1 cellular context compared by ENCODE assay signal in genomic region chr12:29640589-29641345, GRCh38.
TF ChIP-seq lines count a peak whose summit lies in the region.

No MANE protein-coding gene starts in this region.

TF ChIP-seq in HepG2, 621 proteins besides CTCF, POLR2A, EP300 and RAD21 (continued from another document and continues in another):
- no peak for TF ChIP-seq NR2F1 (CRISPR knock-in tag; IDR thresholded peaks at IDR 0.05)
- TF ChIP-seq ZFP90 (CRISPR knock-in tag; IDR thresholded peaks at IDR 0.05; ENCODE audit: borderline replicate concordance): no peak
- peak; percentile 81 for TF ChIP-seq NFE2L2 (IDR thresholded peaks at IDR 0.05; ENCODE audit: low read length)
- TF ChIP-seq ZNF597 (CRISPR knock-in tag; IDR thresholded peaks at IDR 0.05): no peak
- no peak for TF ChIP-seq ZNF326 (CRISPR knock-in tag; IDR thresholded peaks at IDR 0.05; ENCODE audit: borderline replicate concordance)
- TF ChIP-seq ELF1 (CRISPR knock-in tag; IDR thresholded peaks at IDR 0.05): no peak
- TF ChIP-seq POLR2G (IDR thresholded peaks at IDR 0.05; ENCODE audit: low read depth, low read length): peak; percentile 56
- TF ChIP-seq ZNF772 (CRISPR knock-in tag; IDR thresholded peaks at IDR 0.05): no peak
- 0 out of 2 replicates have a peak, but pooled peaks have one; percentile 23 for TF ChIP-seq DRAP1 (CRISPR knock-in tag; IDR thresholded peaks at IDR 0.05)
- 0 out of 2 replicates have a peak, but pooled peaks have one; percentile 61 for TF ChIP-seq DMAP1 (CRISPR knock-in tag; IDR thresholded peaks at IDR 0.05)
- TF ChIP-seq ZNF775 (CRISPR knock-in tag; IDR thresholded peaks at IDR 0.05; ENCODE audit: borderline replicate concordance): peak; percentile 99
- TF ChIP-seq UBTF (CRISPR knock-in tag; IDR thresholded peaks at IDR 0.05): peak; percentile 32; the same call in 1 of the 2 replicates
- TF ChIP-seq ZFY (CRISPR knock-in tag; IDR thresholded peaks at IDR 0.05): peak; percentile 60
- TF ChIP-seq HMGXB3 (CRISPR knock-in tag; IDR thresholded peaks at IDR 0.05; ENCODE audit: borderline replicate concordance): 0 out of 2 replicates have a peak, but pooled peaks have one; percentile 19
- no peak for TF ChIP-seq ZNF879 (CRISPR knock-in tag; IDR thresholded peaks at IDR 0.05)
- no peak for TF ChIP-seq RELA (CRISPR knock-in tag; IDR thresholded peaks at IDR 0.05)
- 0 out of 2 replicates have a peak, but pooled peaks have one; percentile 29 for TF ChIP-seq MAZ (IDR thresholded peaks at IDR 0.05; ENCODE audit: borderline replicate concordance, low read depth, low read length)
- TF ChIP-seq MAZ (CRISPR knock-in tag; IDR thresholded peaks at IDR 0.05; ENCODE audit: low read depth): no peak
- no peak for TF ChIP-seq PLRG1 (conservative IDR thresholded peaks at IDR 0.05)
- TF ChIP-seq LRRFIP1 (CRISPR knock-in tag; conservative IDR thresholded peaks at IDR 0.05): no peak
- peak; percentile 47 for TF ChIP-seq ZNF687 (CRISPR knock-in tag; IDR thresholded peaks at IDR 0.05)
- no peak for TF ChIP-seq THAP8 (CRISPR knock-in tag; IDR thresholded peaks at IDR 0.05; ENCODE audit: borderline replicate concordance)
- TF ChIP-seq ZFX (CRISPR knock-in tag; IDR thresholded peaks at IDR 0.05; ENCODE audit: low read depth): peak; percentile 82
- 0 out of 2 replicates have a peak, but pooled peaks have one; percentile 18 for TF ChIP-seq MAFG (CRISPR knock-in tag; IDR thresholded peaks at IDR 0.05)
- 0 out of 2 replicates have a peak, but pooled peaks have one; percentile 35 for TF ChIP-seq ZNF782 (CRISPR knock-in tag; IDR thresholded peaks at IDR 0.05; ENCODE audit: borderline replicate concordance)
- no peak for TF ChIP-seq EZH2 (conservative IDR thresholded peaks at IDR 0.05; ENCODE audit: low read depth, low read length)
- no peak for TF ChIP-seq HMG20A (CRISPR knock-in tag; IDR thresholded peaks at IDR 0.05; ENCODE audit: borderline replicate concordance)
- peak; percentile 70; the same call in 1 of the 2 replicates for TF ChIP-seq ZNF644 (CRISPR knock-in tag; IDR thresholded peaks at IDR 0.05; ENCODE audit: low read depth)
- TF ChIP-seq NPAS2 (CRISPR knock-in tag; IDR thresholded peaks at IDR 0.05; ENCODE audit: borderline replicate concordance): no peak
- peak; percentile 29; the same call in 1 of the 2 replicates for TF ChIP-seq MYPOP (CRISPR knock-in tag; IDR thresholded peaks at IDR 0.05)
- no peak for TF ChIP-seq CCAR2 (optimal IDR thresholded peaks at IDR 0.05; ENCODE audit: low read depth, low read length)
- TF ChIP-seq ZNF768 (CRISPR knock-in tag; IDR thresholded peaks at IDR 0.05): no peak
- TF ChIP-seq GATAD1 (CRISPR knock-in tag; IDR thresholded peaks at IDR 0.05): peak; percentile 31; the same call in 1 of the 2 replicates
- TF ChIP-seq TEAD2 (CRISPR knock-in tag; IDR thresholded peaks at IDR 0.05): no peak
- 0 out of 2 replicates have a peak, but pooled peaks have one; percentile 7 for TF ChIP-seq GATAD2A (CRISPR knock-in tag; IDR thresholded peaks at IDR 0.05)
- peak; percentile 96 for TF ChIP-seq GZF1 (CRISPR knock-in tag; IDR thresholded peaks at IDR 0.05)
- peak; percentile 14; the same call in 1 of the 2 replicates for TF ChIP-seq HDAC1 (CRISPR knock-in tag; IDR thresholded peaks at IDR 0.05)
- peak; percentile 85 for TF ChIP-seq ZMYM4 (CRISPR knock-in tag; IDR thresholded peaks at IDR 0.05)
- no peak for TF ChIP-seq SIN3A (IDR thresholded peaks at IDR 0.05; ENCODE audit: borderline replicate concordance, low read depth, low read length)
- TF ChIP-seq MIER2 (CRISPR knock-in tag; IDR thresholded peaks at IDR 0.05): no peak
- no peak for TF ChIP-seq ZNF552 (CRISPR knock-in tag; IDR thresholded peaks at IDR 0.05; ENCODE audit: borderline replicate concordance)
- TF ChIP-seq ZSCAN12 (CRISPR knock-in tag; IDR thresholded peaks at IDR 0.05): no peak
- TF ChIP-seq ZNF549 (CRISPR knock-in tag; IDR thresholded peaks at IDR 0.05): no peak
- TF ChIP-seq KAT7 (CRISPR knock-in tag; IDR thresholded peaks at IDR 0.05; ENCODE audit: borderline replicate concordance): no peak
- 0 out of 2 replicates have a peak, but pooled peaks have one; percentile 35 for TF ChIP-seq EHMT2 (IDR thresholded peaks at IDR 0.05; ENCODE audit: borderline replicate concordance, low read depth, low read length)
- TF ChIP-seq ZNF350 (CRISPR knock-in tag; IDR thresholded peaks at IDR 0.05; ENCODE audit: borderline replicate concordance, low read depth): peak; percentile 64; the same call in 1 of the 2 replicates
- peak; percentile 29; the same call in 1 of the 2 replicates for TF ChIP-seq ZNF280B (CRISPR knock-in tag; IDR thresholded peaks at IDR 0.05; ENCODE audit: borderline replicate concordance)
- TF ChIP-seq SOX6 (IDR thresholded peaks at IDR 0.05): no peak
- TF ChIP-seq SOX6 (CRISPR knock-in tag; IDR thresholded peaks at IDR 0.05): peak; percentile 1; the same call in 1 of the 2 replicates
- TF ChIP-seq TOPORS (CRISPR knock-in tag; IDR thresholded peaks at IDR 0.05): 0 out of 2 replicates have a peak, but pooled peaks have one; percentile 38
